8 cellular contexts compared by ENCODE assay signal in the genomic region with DNA sequence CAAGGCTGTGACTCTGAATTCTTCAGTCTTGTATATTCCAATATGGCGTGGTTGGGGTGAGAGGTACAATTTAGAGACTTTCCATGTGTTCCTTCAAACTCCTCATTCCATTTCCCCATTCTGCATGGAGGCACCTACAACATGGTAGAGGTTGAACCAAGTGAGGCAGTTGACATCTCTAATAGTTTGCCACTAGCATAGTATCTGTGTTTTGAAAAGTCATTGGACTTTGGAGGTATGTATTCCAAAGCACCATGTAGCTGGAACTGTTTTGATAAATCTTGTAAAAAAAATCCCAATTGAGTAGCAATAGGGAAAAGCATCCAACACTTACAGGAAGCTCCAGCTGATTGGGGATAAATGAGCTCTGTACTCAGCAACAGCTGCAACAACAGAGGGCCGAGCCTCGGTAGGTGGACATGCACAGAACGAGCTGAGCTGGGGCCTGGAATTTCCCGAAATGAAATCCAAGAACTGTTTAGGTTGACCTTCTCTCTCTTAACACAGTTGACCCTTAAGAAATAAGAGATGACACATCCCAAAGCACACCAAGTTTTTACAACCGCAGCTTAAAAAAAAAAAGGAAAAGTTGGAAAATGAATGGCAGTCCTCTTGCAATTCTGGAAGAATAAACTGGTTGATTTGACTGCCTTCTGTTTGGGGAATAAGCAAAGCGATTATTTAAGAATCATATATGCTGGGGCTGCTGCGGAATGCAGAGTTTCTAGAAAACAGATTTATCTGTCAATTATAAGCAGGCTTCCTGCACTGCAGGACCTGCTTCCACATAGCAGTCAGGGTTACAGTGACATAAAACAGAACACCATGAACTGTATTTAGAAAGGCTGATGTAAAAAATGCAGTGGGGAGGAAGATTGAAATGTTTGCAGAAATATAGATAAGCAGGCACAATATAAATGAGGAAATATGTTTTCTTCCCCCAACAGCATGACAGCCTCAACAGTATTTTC.
DNase-seq lines count a peak whose midpoint lies in the region; ATAC-seq and TF ChIP-seq lines count a peak whose summit lies in the region.

No MANE protein-coding gene starts in this region.

- peak overlapping the region; percentile 4; the same call in 1 of the 2 replicates for H3K4me3 ChIP-seq in SJCRH30
- no peak overlapping the region for H3K4me3 ChIP-seq in gastroesophageal sphincter

- H3K27me3 ChIP-seq in SJCRH30 (no peaks in the 10 kb centered on the region), gastroesophageal sphincter (no peaks in the 10 kb centered on the region)

- TF ChIP-seq CTCF in gastroesophageal sphincter (IDR thresholded peaks at IDR 0.05) (no peak), progenitor cell of endocrine pancreas (IDR thresholded peaks at IDR 0.05; ENCODE audit: unreplicated experiment) (no peak)

- no peak overlapping the region for H3K4me3 Mint-ChIP-seq in progenitor cell of endocrine pancreas (ENCODE audit: low read depth)

- peaks cover 36% of the 10 kb centered on the region for H3K4me1 Mint-ChIP-seq in progenitor cell of endocrine pancreas (ENCODE audit: low read depth)

- H3K36me3 ChIP-seq in SJCRH30 (no peaks in the 10 kb centered on the region), gastroesophageal sphincter (no peaks in the 10 kb centered on the region)

- H3K9me3 ChIP-seq in SJCRH30 (replicated peaks) = no peaks in the 10 kb centered on the region
- H3K9me3 ChIP-seq in gastroesophageal sphincter = no peaks in the 10 kb centered on the region

- H3K27ac ChIP-seq in SJCRH30 (peak overlapping the region; percentile 64), gastroesophageal sphincter (peak overlapping the region in 2 of 4 donors; percentile 15 to 27)

- peak; percentile 58 for ATAC-seq in gastroesophageal sphincter
- no peak for ATAC-seq in GM21576 (IDR thresholded peaks at IDR 0.05; ENCODE audit: unreplicated experiment)
- ATAC-seq in GM18867 (IDR thresholded peaks at IDR 0.05; ENCODE audit: unreplicated experiment) = no peak
- ATAC-seq in GM21717 (IDR thresholded peaks at IDR 0.05; ENCODE audit: unreplicated experiment) = no peak

- peak; percentile 96 for DNase-seq in Daoy (ENCODE audit: low read depth)
- peak; percentile 94 to 97 for DNase-seq in SJCRH30
- DNase-seq in progenitor cell of endocrine pancreas (ENCODE audit: low spot score, unreplicated experiment) = no peak
- no peak for DNase-seq in activated gamma-delta T cell treated with Interleukin-2 at 50 U/mL for 16 hours

- no peak for TF ChIP-seq EP300 in gastroesophageal sphincter (IDR thresholded peaks at IDR 0.05)

- 11 to 89% methylated on average over 1 to 8 of the region's 8 CpGs for WGBS in gastroesophageal sphincter (ENCODE audit: low coverage in 1 of 2), 2 donors

- no peaks in the 10 kb centered on the region for H3K27me3 Mint-ChIP-seq in progenitor cell of endocrine pancreas

- TF ChIP-seq POLR2A in gastroesophageal sphincter (IDR thresholded peaks at IDR 0.05) = no peak

- no peaks in the 10 kb centered on the region for H3K36me3 Mint-ChIP-seq in progenitor cell of endocrine pancreas (ENCODE audit: insufficient read depth)

- peak overlapping the region; percentile 33 for H3K27ac Mint-ChIP-seq in progenitor cell of endocrine pancreas

- H3K9me3 Mint-ChIP-seq in progenitor cell of endocrine pancreas (ENCODE audit: low read depth) = no peaks in the 10 kb centered on the region

- H3K4me1 ChIP-seq in SJCRH30 = peaks cover 33% of the 10 kb centered on the region
- peaks cover 3 to 21% (median 10%) of the 10 kb centered on the region in 3 donors for H3K4me1 ChIP-seq in gastroesophageal sphincter

Comparison
In these comparisons a context has a peak if more than half of its experiments do, and no peak if none do; other contexts are left out.
1. DNase-seq: peak in Daoy (single experiment) and SJCRH30 (2 of 2); none in progenitor cell of endocrine pancreas (single experiment) and activated gamma-delta T cell treated with Interleukin-2 at 50 U/mL for 16 hours (single experiment).